8 cellular contexts compared by ENCODE assay signal in the genomic region with DNA sequence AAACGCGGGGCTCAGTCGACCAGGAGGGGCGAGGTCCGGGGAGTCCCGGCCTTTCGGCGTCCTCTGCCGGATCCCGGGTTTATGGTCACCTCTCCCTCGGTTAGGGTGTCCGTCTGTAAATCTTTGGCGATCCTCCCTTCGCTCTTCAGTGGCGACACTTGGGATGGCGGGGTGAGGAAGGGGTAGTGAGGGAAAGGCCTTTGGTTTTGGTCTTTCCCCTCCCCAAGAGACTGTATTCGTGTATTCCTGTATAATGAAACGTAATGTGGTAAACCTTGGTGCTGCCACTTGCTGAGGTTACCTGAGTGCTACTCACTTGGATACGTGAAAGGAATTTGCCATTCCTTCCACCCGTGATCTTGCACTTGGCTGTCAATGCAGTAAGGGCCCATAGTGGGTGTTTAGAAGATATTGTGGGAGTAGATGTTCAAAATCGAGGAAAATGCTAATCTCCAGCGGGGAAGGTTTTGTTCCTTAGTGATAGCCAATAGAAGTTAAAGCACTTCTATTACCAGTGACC. TPM values are rescaled to one million over a fixed set of nuclear protein-coding genes. Genes with fewer than 3 reads are reported as not detected.
DNase-seq lines count a peak whose midpoint lies in the region; ATAC-seq and TF ChIP-seq lines count a peak whose summit lies in the region.

No MANE protein-coding gene starts in this region.

- no peaks in the 10 kb centered on the region for H4K20me1 ChIP-seq in PC-9 (ENCODE audit: insufficient read depth)

- no peak for TF ChIP-seq CTCF in 22Rv1 (IDR thresholded peaks at IDR 0.05)
- no peak for TF ChIP-seq CTCF in PC-9 (conservative IDR thresholded peaks at IDR 0.05)
- no peak for TF ChIP-seq CTCF in fibroblast of mammary gland (conservative IDR thresholded peaks at IDR 0.05; ENCODE audit: control insufficient read depth, insufficient read depth, low read depth, low read length)

- H3K4me2 ChIP-seq in PC-9 = peak overlapping the region; percentile 91

- CTCF ChIA-PET in PC-9 (lab: Charles Lee) = interaction anchor here (0.6 to 0.7 kb wide), 3 partner anchors 85 to 269 kb away, joined by 4 to 7 read pairs (median 6); no protein-coding TSS in a partner anchor

- BruUV-seq in PC-9 (replicated peaks; lab: Mats Ljungman, UMichigan) = TSS peak; percentile 96

- intact Hi-C loops in PC-9 (cut with micrococcal nuclease; ENCODE audit: unreplicated experiment) = loop anchor here (2.0 kb wide), 2 partner anchors 82 to 130 kb away; partner anchors contain the start of gene FNBP4
- intact Hi-C loops in sciatic nerve (cut with DNase I) = loop anchor here (5.0 kb wide), 1 partner anchor 646 kb away; no protein-coding TSS in a partner anchor

- H2AFZ ChIP-seq in PC-9 = peak overlapping the region; percentile 95

- H3K27ac ChIP-seq in 22Rv1 = peak overlapping the region; percentile 85
- H3K27ac ChIP-seq in PC-9 = peak overlapping the region; percentile 72

- H3K4me1 ChIP-seq in PC-9 (replicated peaks; ENCODE audit: insufficient read depth) = peaks cover 16% of the 10 kb centered on the region

- H3K79me2 ChIP-seq in PC-9 (ENCODE audit: low read depth) = peaks cover 43% of the 10 kb centered on the region

- H3K36me3 ChIP-seq in PC-9 (ENCODE audit: low read depth) = peaks cover 11% of the 10 kb centered on the region

- DNase-seq in PC-9 = no peak
- DNase-seq in fibroblast of mammary gland (ENCODE audit: low read depth) = no peak
- no peak for DNase-seq in sciatic nerve (ENCODE audit: low spot score)
- no peak for DNase-seq in DMS53 (lab: John Stamatoyannopoulos, UW)
- DNase-seq in OCI-M1 (lab: John Stamatoyannopoulos, UW) = no peak
- DNase-seq in DMS 273 treated with DMSO at 0.1 percent for 48 hours (lab: John Stamatoyannopoulos, UW) = no peak

- no peaks in the 10 kb centered on the region for H3K27me3 ChIP-seq in PC-9 (ENCODE audit: insufficient read depth, low read depth)

- peak overlapping the region; percentile 96 for H3K4me3 ChIP-seq in PC-9
- peak overlapping the region; percentile 99 for H3K4me3 ChIP-seq in fibroblast of mammary gland (ENCODE audit: control insufficient read depth, low read depth, low read length)

- no peaks in the 10 kb centered on the region for H3F3A ChIP-seq in PC-9 (ENCODE audit: insufficient read depth, low read depth)

- H3K9me3 ChIP-seq in PC-9 (ENCODE audit: insufficient read depth, low read depth) = no peaks in the 10 kb centered on the region

- ATAC-seq in GM19452 (IDR thresholded peaks at IDR 0.05; ENCODE audit: unreplicated experiment) = peak; percentile 17
- peak; percentile 2 for ATAC-seq in sciatic nerve

- no peaks in the 10 kb centered on the region for H3K9me2 ChIP-seq in PC-9 (ENCODE audit: insufficient read depth)

- POLR2A ChIA-PET in PC-9 (lab: Charles Lee; ENCODE audit: unreplicated experiment) = interaction anchor here (0.6 kb wide), 1 partner anchor 64 kb away, joined by 3 read pairs; no protein-coding TSS in a partner anchor

RNA-seq across cellular contexts. Expression of gene NUP160, which starts 0.5 kb away (rescaled TPM):
- 61.7 and 73.2 TPM in 2 replicates for total RNA-seq in PC-9 (2021)
- 48.0 TPM for total RNA-seq in sciatic nerve
